In genomic region chr15:42335074-42335473, GRCh38 we compare ENCODE assay signal across 26 cellular contexts.
"Had no signal": no experiment of that assay in that cellular context is flagged by ENCODE, and none has a peak within 500 bp of the region (broad histone marks: within the 10 kb centered on the region; RNA-seq: fewer than 3 reads in every experiment).

No MANE protein-coding gene starts in this region.

- H3K4me1 ChIP-seq: stomach, suprapubic skin, thyroid gland, tibial artery, tibial nerve, transverse colon, upper lobe of left lung, upper lobe of right lung, uterus, vagina had no signal

- H3K4me3 ChIP-seq: stomach, suprapubic skin, testis, thoracic aorta, thyroid gland, tibial artery, tibial nerve, transverse colon, upper lobe of left lung, upper lobe of right lung, uterus, vagina had no signal

- H3K27me3 ChIP-seq: stomach, suprapubic skin, testis, thyroid gland, tibial artery, tibial nerve, transverse colon, upper lobe of left lung, upper lobe of right lung, uterus, vagina had no signal

- H3K27ac ChIP-seq: stomach, suprapubic skin, testis, thoracic aorta, thyroid gland, tibial artery, tibial nerve, transverse colon, upper lobe of left lung, upper lobe of right lung, uterus, vagina had no signal

- DNase-seq: stimulated activated CD4-positive, alpha-beta T cell treated with anti-CD3 and anti-CD28 coated beads, Interleukin-2, amount 100 ng/mL, for 48 hours; stimulated activated CD4-positive, alpha-beta T cell treated with anti-CD3 and anti-CD28 coated beads, Interleukin-4, amount 100 ng/mL, for 1 hour; stimulated activated CD4-positive, alpha-beta T cell treated with anti-CD3 and anti-CD28 coated beads, Interleukin-4, amount 100 ng/mL, for 24 hours; stimulated activated CD4-positive, alpha-beta T cell treated with anti-CD3 and anti-CD28 coated beads, Interleukin-4, amount 100 ng/mL, for 4 hours; stimulated activated CD8-positive, alpha-beta memory T cell treated with anti-CD3 and anti-CD28 coated beads, Interleukin-4, amount 100 ng/mL, for 48 hours; stimulated activated naive B cell treated with anti-CD40 and anti-IgM and Interleukin-4, amounts not matched to agents 10 μg/mL and 1 μg/mL and 100 μg/mL, for 72 hours; stimulated activated naive CD4-positive, alpha-beta T cell; stimulated activated naive CD4-positive, alpha-beta T cell treated with Interleukin-2 at 50 U/mL for 16 hours; stimulated activated naive CD8-positive, alpha-beta T cell treated with anti-CD3 and anti-CD28 coated beads, Interleukin-15, amount 100 ng/mL, for 72 hours; stomach; substantia nigra; testis; thyroid gland; tibial artery; transverse colon; trophoblast cell; upper lobe of left lung; upper lobe of right lung; uterus had no signal

- FAIRE-seq: urothelium cell line had no signal

- H3K9me3 ChIP-seq: testis, thyroid gland, vagina had no signal

- ATAC-seq: stimulated activated effector memory CD8-positive, alpha-beta T cell treated with anti-CD3 and anti-CD28 coated beads, Interleukin-12 subunit alpha, Interleukin-12 subunit beta, amount 100 ng/mL, for 72 hours; stimulated activated memory B cell treated with anti-CD40 and anti-IgM and Interleukin-4, amounts not matched to agents 10 μg/mL and 1 μg/mL and 100 μg/mL, for 72 hours; stimulated activated naive B cell treated with anti-CD40 and anti-IgM and Interleukin-4, amounts not matched to agents 10 μg/mL and 1 μg/mL and 100 μg/mL, for 72 hours; stimulated activated naive CD8-positive, alpha-beta T cell treated with anti-CD3 and anti-CD28 coated beads, Interleukin-15, amount 100 ng/mL, for 72 hours; upper lobe of right lung had no signal

- H3K36me3 ChIP-seq: thyroid gland, uterus had no signal
